1 cellular context compared by ENCODE assay signal in genomic region chr16:10566613-10567012, GRCh38.
TF ChIP-seq lines count a peak whose summit lies in the region.

No MANE protein-coding gene starts in this region.

TF ChIP-seq in HCT116, 20 proteins besides CTCF, POLR2A, EP300 and RAD21 (continued from another document):
- TF ChIP-seq SP1 (IDR thresholded peaks at IDR 0.05; ENCODE audit: low read depth) (no peak), EGR1 (IDR thresholded peaks at IDR 0.05; ENCODE audit: low read depth) (no peak), EZH2phosphoT487 (IDR thresholded peaks at IDR 0.05; ENCODE audit: borderline replicate concordance) (no peak), ZNF274 (IDR thresholded peaks at IDR 0.05; ENCODE audit: low read depth, low read length) (no peak), CBX3 (IDR thresholded peaks at IDR 0.05; ENCODE audit: low read depth) (no peak), ZBTB33 (IDR thresholded peaks at IDR 0.05; ENCODE audit: extremely low read depth, insufficient replicate concordance, low read length) (no peak), SIN3A (IDR thresholded peaks at IDR 0.05; ENCODE audit: low read depth) (no peak), FOSL1 (IDR thresholded peaks at IDR 0.05; ENCODE audit: low read depth) (no peak), POLR2AphosphoS5 (IDR thresholded peaks at IDR 0.05; ENCODE audit: low read depth, low read length) (no peak), ELF1 (IDR thresholded peaks at IDR 0.05; ENCODE audit: borderline replicate concordance, low read depth) (no peak)
